24 cellular contexts compared by ENCODE assay signal in genomic region chr5:15933481-15934207, GRCh38.
DNase-seq lines count a peak whose midpoint lies in the region; ATAC-seq and TF ChIP-seq lines count a peak whose summit lies in the region.
"Had no signal": no experiment of that assay in that cellular context is flagged by ENCODE, and none has a peak within 500 bp of the region (broad histone marks: within the 10 kb centered on the region; RNA-seq: fewer than 3 reads in every experiment).

No MANE protein-coding gene starts in this region.

- no peaks in the 10 kb centered on the region for H3K27me3 ChIP-seq in upper lobe of right lung
- H3K27me3 ChIP-seq: BLaER1 treated with 17β-estradiol and CSF1 and Interleukin-3, amounts not matched to agents 10 nM and 100 nM; body of pancreas; neutrophil; uterus had no signal

- TF ChIP-seq CTCF in cardiac fibroblast (IDR thresholded peaks at IDR 0.05; ENCODE audit: low read depth, low read length) (no peak), upper lobe of right lung (IDR thresholded peaks at IDR 0.05) (no peak)
- no peak for TF ChIP-seq CTCF in activated CD8-positive, alpha-beta T cell treated with anti-CD3 and anti-CD28 coated beads for 36 hours (IDR thresholded peaks at IDR 0.05)

- ATAC-seq in upper lobe of right lung (peak; percentile 61), HG03108 (IDR thresholded peaks at IDR 0.05; ENCODE audit: unreplicated experiment) (no peak)
- ATAC-seq in activated CD8-positive, alpha-beta T cell treated with anti-CD3 and anti-CD28 coated beads for 36 hours, result no peak
- ATAC-seq: activated CD8-positive, alpha-beta memory T cell treated with anti-CD3 and anti-CD28 coated beads, Interleukin-2, amount 10 ng/mL, durations not matched to agents 7 days and 5 days; body of pancreas; stimulated activated naive B cell treated with anti-CD40 and anti-IgM and Interleukin-4, amounts not matched to agents 10 μg/mL and 1 μg/mL and 100 μg/mL, for 72 hours; T-cell had no signal

- H3K9me3 ChIP-seq in upper lobe of right lung, result no peaks in the 10 kb centered on the region
- H3K9me3 ChIP-seq: body of pancreas, neutrophil, uterus had no signal

- H3K36me3 ChIP-seq in upper lobe of right lung, result peaks cover 12% of the 10 kb centered on the region
- H3K36me3 ChIP-seq: BLaER1 treated with 17β-estradiol and CSF1 and Interleukin-3, amounts not matched to agents 10 nM and 100 nM; neutrophil; uterus had no signal

- POLR2A ChIA-PET in activated CD8-positive, alpha-beta T cell treated with anti-CD3 and anti-CD28 coated beads for 36 hours (lab: Charles Lee), result no interaction called here

- intact Hi-C loops in upper lobe of right lung (cut with DNase I), result no loop called here
- intact Hi-C loops in activated CD8-positive, alpha-beta T cell treated with anti-CD3 and anti-CD28 coated beads for 36 hours (cut with micrococcal nuclease), result no loop called here

- no peaks in the 10 kb centered on the region for H3K27me3 Mint-ChIP-seq in activated CD8-positive, alpha-beta T cell treated with anti-CD3 and anti-CD28 coated beads for 36 hours
- H3K27me3 Mint-ChIP-seq: activated B cell treated with CpG ODN at 0.5 μM for 24 hours; activated CD8-positive, alpha-beta memory T cell treated with anti-CD3 and anti-CD28 coated beads, Interleukin-2, amount 10 ng/mL, durations not matched to agents 7 days and 5 days; stimulated activated naive B cell treated with anti-CD40 and anti-IgM and Interleukin-4, amounts not matched to agents 10 μg/mL and 1 μg/mL and 100 μg/mL, for 72 hours; T-cell had no signal

- peaks cover 1% of the 10 kb centered on the region for H3K9me3 Mint-ChIP-seq in activated CD8-positive, alpha-beta T cell treated with anti-CD3 and anti-CD28 coated beads for 36 hours

- H3K4me3 Mint-ChIP-seq in activated CD8-positive, alpha-beta T cell treated with anti-CD3 and anti-CD28 coated beads for 36 hours, result no peak overlapping the region
- H3K4me3 Mint-ChIP-seq: activated B cell treated with CpG ODN at 0.5 μM for 24 hours; activated CD8-positive, alpha-beta memory T cell treated with anti-CD3 and anti-CD28 coated beads, Interleukin-2, amount 10 ng/mL, durations not matched to agents 7 days and 5 days; stimulated activated naive B cell treated with anti-CD40 and anti-IgM and Interleukin-4, amounts not matched to agents 10 μg/mL and 1 μg/mL and 100 μg/mL, for 72 hours; T-cell had no signal

- CTCF ChIA-PET in activated CD8-positive, alpha-beta T cell treated with anti-CD3 and anti-CD28 coated beads for 36 hours (lab: Charles Lee), result no interaction called here

- H3K4me3 ChIP-seq in cardiac fibroblast (replicated peaks in 1 of 2; ENCODE audit: low read depth in 2 of 2, low read length in 2 of 2) (no peak overlapping the region), upper lobe of right lung (no peak overlapping the region)
- H3K4me3 ChIP-seq: BLaER1 treated with 17β-estradiol and CSF1 and Interleukin-3, amounts not matched to agents 10 nM and 100 nM; body of pancreas; uterus had no signal

- H3K4me1 ChIP-seq in upper lobe of right lung, result peaks cover 5% of the 10 kb centered on the region
- H3K4me1 ChIP-seq: body of pancreas, uterus had no signal

- H3K27ac Mint-ChIP-seq in activated CD8-positive, alpha-beta T cell treated with anti-CD3 and anti-CD28 coated beads for 36 hours, result no peak overlapping the region
- H3K27ac Mint-ChIP-seq: activated B cell treated with CpG ODN at 0.5 μM for 24 hours; activated CD8-positive, alpha-beta memory T cell treated with anti-CD3 and anti-CD28 coated beads, Interleukin-2, amount 10 ng/mL, durations not matched to agents 7 days and 5 days; stimulated activated naive B cell treated with anti-CD40 and anti-IgM and Interleukin-4, amounts not matched to agents 10 μg/mL and 1 μg/mL and 100 μg/mL, for 72 hours; T-cell had no signal

- H3K36me3 Mint-ChIP-seq in activated CD8-positive, alpha-beta T cell treated with anti-CD3 and anti-CD28 coated beads for 36 hours (ENCODE audit: low read depth), result no peaks in the 10 kb centered on the region
- H3K36me3 Mint-ChIP-seq: activated CD8-positive, alpha-beta memory T cell treated with anti-CD3 and anti-CD28 coated beads, Interleukin-2, amount 10 ng/mL, durations not matched to agents 7 days and 5 days; stimulated activated naive B cell treated with anti-CD40 and anti-IgM and Interleukin-4, amounts not matched to agents 10 μg/mL and 1 μg/mL and 100 μg/mL, for 72 hours; T-cell had no signal

- no peak overlapping the region for H3K27ac ChIP-seq in upper lobe of right lung
- H3K27ac ChIP-seq: BLaER1 treated with 17β-estradiol and CSF1 and Interleukin-3, amounts not matched to agents 10 nM and 100 nM; body of pancreas; neutrophil; uterus had no signal

- H3K4me1 Mint-ChIP-seq in activated CD8-positive, alpha-beta T cell treated with anti-CD3 and anti-CD28 coated beads for 36 hours (ENCODE audit: low read depth), result no peaks in the 10 kb centered on the region
- H3K4me1 Mint-ChIP-seq: activated B cell treated with CpG ODN at 0.5 μM for 24 hours; activated CD8-positive, alpha-beta memory T cell treated with anti-CD3 and anti-CD28 coated beads, Interleukin-2, amount 10 ng/mL, durations not matched to agents 7 days and 5 days; stimulated activated naive B cell treated with anti-CD40 and anti-IgM and Interleukin-4, amounts not matched to agents 10 μg/mL and 1 μg/mL and 100 μg/mL, for 72 hours; T-cell had no signal

- DNase-seq in M059J (ENCODE audit: low read depth) (peak; percentile 62), cardiac fibroblast (ENCODE audit: low read depth in 2 of 2) (peak; percentile 10 to 11), left kidney (ENCODE audit: low read depth, low spot score) (peak; percentile 46), upper lobe of right lung (no peak), NCI-H1048 (lab: John Stamatoyannopoulos, UW) (no peak)
- DNase-seq in activated CD8-positive, alpha-beta T cell treated with anti-CD3 and anti-CD28 coated beads for 36 hours, result no peak
- DNase-seq: activated B cell treated with CpG ODN at 0.5 μM for 24 hours; activated CD8-positive, alpha-beta memory T cell treated with anti-CD3 and anti-CD28 coated beads, Interleukin-2, amount 10 ng/mL, durations not matched to agents 7 days and 5 days; activated gamma-delta T cell; body of pancreas; DMS79 treated with DMSO at 0.1 percent for 48 hours; H7; KG1; mesenchymal stem cell; NCI-H146; NCI-H510A; RPMI8226; small intestine; stimulated activated naive B cell treated with anti-CD40 and anti-IgM and Interleukin-4, amounts not matched to agents 10 μg/mL and 1 μg/mL and 100 μg/mL, for 72 hours; T-cell had no signal

Comparison
In these comparisons a context has a peak if more than half of its experiments do, and no peak if none do; other contexts are left out.
1. DNase-seq: peak in M059J (single experiment), cardiac fibroblast (2 of 2) and left kidney (single experiment); none in upper lobe of right lung (single experiment), NCI-H1048 (single experiment) and activated CD8-positive, alpha-beta T cell treated with anti-CD3 and anti-CD28 coated beads for 36 hours (single experiment).